ENCODE assay signal across 19 cellular contexts in genomic region chr13:41274881-41275280, GRCh38. TPM values are rescaled to one million over a fixed set of nuclear protein-coding genes. Genes with fewer than 3 reads are reported as not detected.
DNase-seq lines count a peak whose midpoint lies in the region; ATAC-seq, FAIRE-seq and TF ChIP-seq lines count a peak whose summit lies in the region.
"Had no signal": no experiment of that assay in that cellular context is flagged by ENCODE, and none has a peak within 500 bp of the region (broad histone marks: within the 10 kb centered on the region; RNA-seq: fewer than 3 reads in every experiment).

No MANE protein-coding gene starts in this region.

- H3K27me3 ChIP-seq in K562 (ENCODE audit: control insufficient read depth in 2 of 2, insufficient read depth in 2 of 2, low read length in 2 of 2) (no peaks in the 10 kb centered on the region), PC-3 (ENCODE audit: low read length) (no peaks in the 10 kb centered on the region)

- H3K4me3 ChIP-seq in K562 (no peak overlapping the region), fibroblast of villous mesenchyme (ENCODE audit: low read depth, low read length) (no peak overlapping the region), PC-3 (ENCODE audit: low read length) (no peak overlapping the region)
- H3K4me3 ChIP-seq: A549 had no signal

- TF ChIP-seq CTCF in HFFc6 (IDR thresholded peaks at IDR 0.05), result no peak
- TF ChIP-seq CTCF in K562 (IDR thresholded peaks at IDR 0.05 in 2 of 3, conservative IDR thresholded peaks at IDR 0.05 in 1 of 3; ENCODE audit: insufficient read depth in 2 of 3, low read depth in 1 of 3, low read length in 3 of 3), result no peak
- TF ChIP-seq CTCF in fibroblast of villous mesenchyme (IDR thresholded peaks at IDR 0.05; ENCODE audit: insufficient read depth, low read depth, low read length), result no peak
- no peak for TF ChIP-seq CTCF in PC-3 (conservative IDR thresholded peaks at IDR 0.05; ENCODE audit: low read depth, low read length)

- H3K27ac ChIP-seq in K562 (ENCODE audit: extremely low read depth, low read depth, low read length) (no peak overlapping the region), PC-3 (ENCODE audit: low read length) (no peak overlapping the region)
- H3K27ac ChIP-seq: A549 had no signal

- intact Hi-C loops in K562 (cut with micrococcal nuclease) (no loop called here), PC-3 (cut with micrococcal nuclease) (no loop called here)

- no peak for ATAC-seq in K562
- no peak for ATAC-seq in GM18511 (IDR thresholded peaks at IDR 0.05; ENCODE audit: unreplicated experiment)
- no peak for ATAC-seq in PC-3
- ATAC-seq: A549; CD8-positive, alpha-beta T cell; HepG2 had no signal

- no peaks in the 10 kb centered on the region for H3K9me1 ChIP-seq in K562 (ENCODE audit: control insufficient read depth, insufficient read depth, low read length)

- H3K27ac Mint-ChIP-seq in HFFc6, result no peak overlapping the region
- H3K27ac Mint-ChIP-seq: CD14-positive monocyte; CD8-positive, alpha-beta T cell had no signal

- CTCF ChIA-PET in K562 (lab: Yijun Ruan, JAX; ENCODE audit: low intra/inter-chr PET ratio), result no interaction called here
- CTCF ChIA-PET in PC-3 (lab: Charles Lee), result no interaction called here

- in situ Hi-C loops in K562 (cut with MboI), result no loop called here

- no peak for FAIRE-seq in K562 (lab: Jason Lieb, UNC)
- FAIRE-seq: A549, D721Med, GM12892, H54, HepG2, HTR-8/SVneo had no signal

- no peaks in the 10 kb centered on the region for H3F3A ChIP-seq in PC-3 (ENCODE audit: low read length, unreplicated experiment)

- WGBS in K562 (ENCODE audit: insufficient coverage, low coverage, missing lambda C conversion rate), result 51% methylated on average over 8 of the region's 11 CpGs

- no peak for TF ChIP-seq POLR2A in K562 (conservative IDR thresholded peaks at IDR 0.05)

- no peak overlapping the region for H3K9ac ChIP-seq in K562 (ENCODE audit: insufficient read depth in 1 of 2, low read depth in 2 of 2, low read length in 2 of 2)
- H3K9ac ChIP-seq in PC-3 (ENCODE audit: low read length), result no peak overlapping the region

- no peak overlapping the region for H3K4me3 Mint-ChIP-seq in HFFc6
- H3K4me3 Mint-ChIP-seq: CD14-positive monocyte; CD8-positive, alpha-beta T cell had no signal

- no peaks in the 10 kb centered on the region for H3K4me1 ChIP-seq in K562 (replicated peaks in 1 of 2; ENCODE audit: control insufficient read depth in 2 of 2, insufficient read depth in 2 of 2, low read length in 2 of 2)
- no peaks in the 10 kb centered on the region for H3K4me1 ChIP-seq in PC-3 (ENCODE audit: insufficient read depth, low read length)

- H3K36me3 ChIP-seq in K562 (ENCODE audit: control insufficient read depth, insufficient read depth, low read length) (no peaks in the 10 kb centered on the region), PC-3 (ENCODE audit: low read depth, low read length) (no peaks in the 10 kb centered on the region)

- peaks cover 12% of the 10 kb centered on the region; the same call in 1 of the 2 replicates for H3K36me3 Mint-ChIP-seq in HFFc6 (ENCODE audit: low read depth)
- H3K36me3 Mint-ChIP-seq: CD14-positive monocyte had no signal

- no peaks in the 10 kb centered on the region for H3K9me2 ChIP-seq in PC-3 (replicated peaks; ENCODE audit: low read length)

- no peak for TF ChIP-seq EP300 in K562 (IDR thresholded peaks at IDR 0.05; ENCODE audit: low read length)

- H3K79me2 ChIP-seq in K562 (ENCODE audit: control insufficient read depth, insufficient read depth, low read length) (no peaks in the 10 kb centered on the region), PC-3 (ENCODE audit: low read length) (no peaks in the 10 kb centered on the region)

- H3K9me3 ChIP-seq in K562 (replicated peaks; ENCODE audit: control insufficient read depth, insufficient read depth, low read depth, low read length) (no peaks in the 10 kb centered on the region), PC-3 (ENCODE audit: low read length) (peaks cover 5% of the 10 kb centered on the region; the same call in 1 of the 2 replicates)
- H3K9me3 ChIP-seq: A549 had no signal

- POLR2A ChIA-PET in K562 (lab: Yijun Ruan, JAX), result no interaction called here
- POLR2A ChIA-PET in PC-3 (lab: Charles Lee; ENCODE audit: unreplicated experiment), result no interaction called here

- no peak for TF ChIP-seq RAD21 in K562 (CRISPR knock-in tag; conservative IDR thresholded peaks at IDR 0.05 in 1 of 2, IDR thresholded peaks at IDR 0.05 in 1 of 2)

- no peak overlapping the region for H2AFZ ChIP-seq in K562 (ENCODE audit: low read depth, low read length)
- H2AFZ ChIP-seq in PC-3 (ENCODE audit: low read length), result no peak overlapping the region

- H3K27me3 Mint-ChIP-seq in HFFc6 (ENCODE audit: insufficient read depth), result peaks cover 4% of the 10 kb centered on the region

- H3K9me3 Mint-ChIP-seq in HFFc6, result peaks cover 10% of the 10 kb centered on the region
- H3K9me3 Mint-ChIP-seq: CD8-positive, alpha-beta T cell had no signal

- no TSS peak for BruUV-seq in K562 (replicated peaks; lab: Mats Ljungman, UMichigan)
- no TSS peak for BruUV-seq in PC-3 (replicated peaks; lab: Mats Ljungman, UMichigan)

- DNase-seq in HFFc6 (peak; percentile 20), K562 (ENCODE audit: extremely low read depth in 1 of 4, low spot score in 3 of 4) (no peak), fibroblast of villous mesenchyme (ENCODE audit: low read depth) (peak; percentile 69), NCI-H226 (no peak), PC-3 (no peak)
- no peak for DNase-seq in effector CD4-positive, alpha-beta T cell
- DNase-seq: CD8-positive, alpha-beta T cell; COR-L47; DMS153; DMS79 treated with DMSO at 0.1 percent for 48 hours; GDM1 had no signal

- H4K20me1 ChIP-seq in K562 (replicated peaks; ENCODE audit: control insufficient read depth, insufficient read depth, low read length), result no peaks in the 10 kb centered on the region
- H4K20me1 ChIP-seq in PC-3 (ENCODE audit: low read length), result no peaks in the 10 kb centered on the region

- H3K4me2 ChIP-seq in K562 (ENCODE audit: insufficient read depth, low read length), result no peak overlapping the region
- H3K4me2 ChIP-seq in PC-3 (ENCODE audit: low read length), result no peak overlapping the region

- H3K4me1 Mint-ChIP-seq in HFFc6 (ENCODE audit: low read depth), result no peaks in the 10 kb centered on the region
- H3K4me1 Mint-ChIP-seq: CD14-positive monocyte had no signal

TF ChIP-seq in K562, 482 proteins besides CTCF, POLR2A, EP300 and RAD21 (continues in another document):
- no peak for TF ChIP-seq TCF15 (CRISPR knock-in tag; IDR thresholded peaks at IDR 0.05)

RNA-seq across cellular contexts. Expression of gene MTRF1, which starts 11.5 kb away (rescaled TPM):
- 10 to 100 TPM in 3 of 6 experiments, 1 to 10 TPM in 3; 6.7 to 10.9 (median 9.3) TPM for total RNA-seq in HFFc6 (2021; fragmentation: NEBNext Ultra II Directional; extraction: Animal tissue kit (Norgen Biotek cat#: 25700))
- 42.8 and 88.7 TPM in 2 replicates for total RNA-seq in K562 (2011; cell fraction: chromatin; rRNA removed; ENCODE audit: low replicate concordance)
- 18.0 and 18.7 TPM in 2 replicates for total RNA-seq in K562 (2011; cell fraction: nucleolus; rRNA removed)
- 27.5 and 40.8 TPM in 2 replicates for total RNA-seq in K562 (2011; cell fraction: nucleoplasm; rRNA removed)
- total RNA-seq in K562 (2014; rRNA removed) (12.5 and 14.0 TPM in 2 replicates), K562 (2014; rRNA removed; fragmentation: Illumina TruSeq; extraction: Trizol) (21.4 and 25.1 TPM in 2 replicates), K562 (2015; rRNA removed; fragmentation: Illumina TruSeq; extraction: Trizol) (16.8 and 18.8 TPM in 2 replicates), K562 (2021) (13.0 and 15.1 TPM in 2 replicates), fibroblast of villous mesenchyme (11.0 and 16.4 TPM in 2 replicates), PC-3 (2014; rRNA removed) (4.7 and 8.2 TPM in 2 replicates)
- polyA plus RNA-seq in K562 (2011; rRNA removed) (25.2 and 33.7 TPM in 2 replicates), K562 (2014; fragmentation: Illumina TruSeq; extraction: Trizol) (17.6 and 20.6 TPM in 2 replicates), K562 (2014; fragmentation: Nextera tagmentation; extraction: Ambion mirVana) (10 to 100 TPM; 19.0 to 20.7 TPM), K562 (2014; rRNA removed) (20.1 and 25.5 TPM in 2 replicates)
- 6.1 and 9.4 TPM in 2 replicates for polyA plus RNA-seq in K562 (2011; cell fraction: cytosol; rRNA removed)
- polyA plus RNA-seq in K562 (2011; cell fraction: nucleus; rRNA removed), result 24.9 and 30.7 TPM in 2 replicates
- 9.2 and 12.8 TPM in 2 replicates for polyA plus RNA-seq in K562 (2012)
- polyA minus RNA-seq in K562 (2011; rRNA and poly(A)+ RNA removed), result 29.5 and 36.6 TPM in 2 replicates
- 10.2 and 16.1 TPM in 2 replicates for polyA minus RNA-seq in K562 (2011; cell fraction: cytosol; rRNA and poly(A)+ RNA removed)
- polyA minus RNA-seq in K562 (2011; cell fraction: nucleus; rRNA and poly(A)+ RNA removed), result 12.1 and 18.9 TPM in 2 replicates

RNA-seq across cellular contexts. Expression of gene NAA16, which starts 36.2 kb away (rescaled TPM):
- total RNA-seq in HFFc6 (2021; fragmentation: NEBNext Ultra II Directional; extraction: Animal tissue kit (Norgen Biotek cat#: 25700)), result 10 to 100 TPM in 4 of 6 experiments, 1 to 10 TPM in 2; 8.9 to 13.6 (median 10.2) TPM
- 22.6 and 69.7 TPM in 2 replicates for total RNA-seq in K562 (2011; cell fraction: chromatin; rRNA removed; ENCODE audit: low replicate concordance)
- total RNA-seq in K562 (2011; cell fraction: nucleolus; rRNA removed), result 8.0 and 12.6 TPM in 2 replicates
- 20.5 and 22.8 TPM in 2 replicates for total RNA-seq in K562 (2011; cell fraction: nucleoplasm; rRNA removed)
- total RNA-seq in K562 (2014; rRNA removed), result 5.7 and 6.2 TPM in 2 replicates
- 12.8 and 15.7 TPM in 2 replicates for total RNA-seq in K562 (2014; rRNA removed; fragmentation: Illumina TruSeq; extraction: Trizol)
- 11.9 and 12.0 TPM in 2 replicates for total RNA-seq in K562 (2015; rRNA removed; fragmentation: Illumina TruSeq; extraction: Trizol)
- total RNA-seq in K562 (2021), result 11.3 and 13.6 TPM in 2 replicates
- polyA plus RNA-seq in K562 (2011; rRNA removed), result 12.0 and 12.8 TPM in 2 replicates
- polyA plus RNA-seq in K562 (2011; cell fraction: cytosol; rRNA removed), result 1.7 and 5.0 TPM in 2 replicates
- 15.9 and 16.4 TPM in 2 replicates for polyA plus RNA-seq in K562 (2011; cell fraction: nucleus; rRNA removed)
- 5.9 and 6.6 TPM in 2 replicates for polyA plus RNA-seq in K562 (2012)
- 11.4 and 18.2 TPM in 2 replicates for polyA plus RNA-seq in K562 (2014; fragmentation: Illumina TruSeq; extraction: Trizol)
- polyA plus RNA-seq in K562 (2014; fragmentation: Nextera tagmentation; extraction: Ambion mirVana), result 1 to 10 TPM; 3.7 to 3.9 TPM
- 9.4 and 11.2 TPM in 2 replicates for polyA plus RNA-seq in K562 (2014; rRNA removed)
- 14.1 and 20.2 TPM in 2 replicates for polyA minus RNA-seq in K562 (2011; rRNA and poly(A)+ RNA removed)
- polyA minus RNA-seq in K562 (2011; cell fraction: cytosol; rRNA and poly(A)+ RNA removed), result 9.9 and 11.7 TPM in 2 replicates
- 16.7 and 21.1 TPM in 2 replicates for polyA minus RNA-seq in K562 (2011; cell fraction: nucleus; rRNA and poly(A)+ RNA removed)
- total RNA-seq in fibroblast of villous mesenchyme, result 14.8 and 24.2 TPM in 2 replicates
- total RNA-seq in PC-3 (2014; rRNA removed), result 9.8 and 11.3 TPM in 2 replicates

Comparison
In these comparisons a context has a peak if more than half of its experiments do, and no peak if none do; other contexts are left out.
1. DNase-seq: peak in HFFc6 (single experiment) and fibroblast of villous mesenchyme (single experiment); none in K562 (0 of 4), NCI-H226 (single experiment), effector CD4-positive, alpha-beta T cell (single experiment) and PC-3 (single experiment).